In the genomic region with DNA sequence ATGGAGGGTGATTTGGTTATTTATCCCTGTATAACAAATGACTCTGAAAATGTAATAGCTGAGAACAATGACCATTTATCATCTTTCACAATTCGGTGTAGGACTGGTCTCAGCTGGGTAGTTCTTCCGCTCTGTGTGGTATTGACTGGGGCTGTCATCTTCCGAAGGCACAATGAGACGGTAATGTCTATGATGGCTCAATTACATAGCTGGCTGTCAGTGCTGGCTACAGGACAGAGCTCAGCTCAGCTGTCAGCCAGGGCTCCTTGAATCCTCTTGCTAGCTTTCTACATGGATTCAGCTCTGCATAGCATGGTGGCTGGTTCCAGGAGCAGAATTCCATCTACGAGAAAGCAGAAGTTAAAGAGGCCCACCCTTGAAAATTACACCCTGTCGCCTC, we compare ENCODE assay signal across 19 cellular contexts.
DNase-seq lines count a peak whose midpoint lies in the region; ATAC-seq and TF ChIP-seq lines count a peak whose summit lies in the region.
"Had no signal": no experiment of that assay in that cellular context is flagged by ENCODE, and none has a peak within 500 bp of the region (broad histone marks: within the 10 kb centered on the region; RNA-seq: fewer than 3 reads in every experiment).

No MANE protein-coding gene starts in this region.

- H3K36me3 ChIP-seq in right atrium auricular region, result no peaks in the 10 kb centered on the region
- no peaks in the 10 kb centered on the region for H3K36me3 ChIP-seq in psoas muscle (ENCODE audit: insufficient read depth in 1 of 2, low read depth in 1 of 2)
- H3K36me3 ChIP-seq: BLaER1 had no signal

- peak overlapping the region; percentile 16 for H3K27ac Mint-ChIP-seq in nephron progenitor cell
- H3K27ac Mint-ChIP-seq: CD4-positive, CD25-positive, alpha-beta regulatory T cell; CD8-positive, alpha-beta memory T cell had no signal

- H3K36me3 Mint-ChIP-seq in nephron progenitor cell (ENCODE audit: low read depth), result no peaks in the 10 kb centered on the region
- H3K36me3 Mint-ChIP-seq: CD4-positive, CD25-positive, alpha-beta regulatory T cell; CD8-positive, alpha-beta memory T cell had no signal

- no peak overlapping the region for H3K4me3 ChIP-seq in right atrium auricular region
- no peak overlapping the region for H3K4me3 ChIP-seq in psoas muscle
- H3K4me3 ChIP-seq: BLaER1, GM12878, GM23248 had no signal

- H3K27ac ChIP-seq in right atrium auricular region (no peak overlapping the region), psoas muscle (no peak overlapping the region)
- H3K27ac ChIP-seq: BLaER1, C4-2B, GM23248 had no signal

- peak; percentile 39 for ATAC-seq in Right ventricle myocardium superior (ENCODE audit: poor library complexity)
- ATAC-seq in omental fat pad (ENCODE audit: low FRiP score), result no peak
- ATAC-seq in psoas muscle, result no peak
- ATAC-seq: GM12878 had no signal

- peaks cover 16% of the 10 kb centered on the region for H3K9me3 Mint-ChIP-seq in nephron progenitor cell

- H3K27me3 Mint-ChIP-seq in nephron progenitor cell (ENCODE audit: low read depth, poor library complexity), result peaks cover 4% of the 10 kb centered on the region
- H3K27me3 Mint-ChIP-seq: CD4-positive, CD25-positive, alpha-beta regulatory T cell; CD8-positive, alpha-beta memory T cell had no signal

- no peaks in the 10 kb centered on the region for H3K4me1 ChIP-seq in right atrium auricular region
- H3K4me1 ChIP-seq in psoas muscle, result no peaks in the 10 kb centered on the region

- WGBS in psoas muscle, 3 donors, result 50 to 68% (median 61%) methylated on average over 6 of the region's 6 CpGs

- H3K9me3 ChIP-seq in right atrium auricular region, result peaks cover 0 to 4% of the 10 kb centered on the region in 2 donors
- no peaks in the 10 kb centered on the region for H3K9me3 ChIP-seq in psoas muscle

- intact Hi-C loops in Right ventricle myocardium superior (cut with DNase I) (no loop called here), psoas muscle (cut with DNase I) (no loop called here)

- H3K4me1 Mint-ChIP-seq in nephron progenitor cell, result no peaks in the 10 kb centered on the region
- H3K4me1 Mint-ChIP-seq: CD4-positive, CD25-positive, alpha-beta regulatory T cell; CD8-positive, alpha-beta memory T cell had no signal

- no peak overlapping the region for H3K4me3 Mint-ChIP-seq in nephron progenitor cell
- H3K4me3 Mint-ChIP-seq: CD4-positive, CD25-positive, alpha-beta regulatory T cell; CD8-positive, alpha-beta memory T cell had no signal

- TF ChIP-seq CTCF in right atrium auricular region (IDR thresholded peaks at IDR 0.05) (no peak), nephron progenitor cell (IDR thresholded peaks at IDR 0.05) (no peak), omental fat pad (IDR thresholded peaks at IDR 0.05) (no peak), psoas muscle (IDR thresholded peaks at IDR 0.05) (no peak)

- H3K27me3 ChIP-seq in right atrium auricular region (no peaks in the 10 kb centered on the region), psoas muscle (ENCODE audit: insufficient read depth in 3 of 3, low read length in 2 of 3) (peaks cover 0 to 2% (median 2%) of the 10 kb centered on the region in 3 donors)
- H3K27me3 ChIP-seq: BLaER1 had no signal

- DNase-seq in Right ventricle myocardium superior (no peak), right atrium auricular region (ENCODE audit: low spot score) (no peak), SK-N-DZ (ENCODE audit: low spot score) (peak; percentile 8), nephron progenitor cell (no peak), retina (peak; percentile 30), omental fat pad (ENCODE audit: low spot score) (no peak), psoas muscle (no peak)
- DNase-seq: CD4-positive, CD25-positive, alpha-beta regulatory T cell; CD8-positive, alpha-beta memory T cell; DMS 273 treated with DMSO at 0.1 percent for 48 hours; DMS79; EL; GDM1; GM23248; H7; HCEC 1CT had no signal

Comparison
In these comparisons a context has a peak if more than half of its experiments do, and no peak if none do; other contexts are left out.
1. DNase-seq: peak in SK-N-DZ (single experiment) and retina (single experiment); none in Right ventricle myocardium superior (single experiment), right atrium auricular region (single experiment), nephron progenitor cell (single experiment), omental fat pad (single experiment) and psoas muscle (0 of 2).